1 cellular context compared by ENCODE assay signal in the genomic region with DNA sequence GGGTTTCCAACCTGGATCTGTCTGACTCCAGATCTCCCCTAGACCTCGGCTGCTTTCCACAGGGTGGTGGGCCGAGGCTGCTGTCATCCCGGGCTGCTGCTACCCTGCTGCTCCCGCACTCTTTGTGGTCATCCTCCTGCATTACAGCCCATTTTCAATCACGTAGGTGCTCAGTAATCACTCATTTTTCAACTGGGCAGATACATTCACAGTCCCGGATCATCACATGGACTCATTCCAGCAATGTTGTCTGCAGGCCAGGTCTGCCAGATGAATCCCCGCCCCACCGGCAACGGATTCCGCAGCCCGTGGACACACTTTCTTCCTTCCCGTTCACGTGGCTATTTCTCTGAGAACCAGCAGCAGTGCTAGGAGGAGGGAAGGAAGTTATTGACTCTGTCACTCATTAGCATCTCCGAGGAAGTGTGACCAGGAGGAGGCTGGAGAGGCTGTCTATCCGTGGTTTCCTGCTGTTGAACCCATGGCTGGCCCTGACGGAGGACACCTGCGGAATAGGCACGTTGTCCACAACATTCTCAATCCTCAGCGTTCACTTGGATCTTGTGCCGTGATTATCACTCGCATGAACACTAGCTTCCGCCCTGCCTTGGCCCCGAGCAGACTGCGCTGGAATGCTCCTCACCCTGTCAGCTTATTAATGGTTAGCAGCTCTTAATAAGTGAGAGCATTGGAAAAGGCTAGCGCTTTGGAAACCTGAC.
TF ChIP-seq lines count a peak whose summit lies in the region.

No MANE protein-coding gene starts in this region.

TF ChIP-seq in HepG2, 621 proteins besides CTCF, POLR2A, EP300 and RAD21 (continued from another document and continues in another):
- TF ChIP-seq, protein P1, sequence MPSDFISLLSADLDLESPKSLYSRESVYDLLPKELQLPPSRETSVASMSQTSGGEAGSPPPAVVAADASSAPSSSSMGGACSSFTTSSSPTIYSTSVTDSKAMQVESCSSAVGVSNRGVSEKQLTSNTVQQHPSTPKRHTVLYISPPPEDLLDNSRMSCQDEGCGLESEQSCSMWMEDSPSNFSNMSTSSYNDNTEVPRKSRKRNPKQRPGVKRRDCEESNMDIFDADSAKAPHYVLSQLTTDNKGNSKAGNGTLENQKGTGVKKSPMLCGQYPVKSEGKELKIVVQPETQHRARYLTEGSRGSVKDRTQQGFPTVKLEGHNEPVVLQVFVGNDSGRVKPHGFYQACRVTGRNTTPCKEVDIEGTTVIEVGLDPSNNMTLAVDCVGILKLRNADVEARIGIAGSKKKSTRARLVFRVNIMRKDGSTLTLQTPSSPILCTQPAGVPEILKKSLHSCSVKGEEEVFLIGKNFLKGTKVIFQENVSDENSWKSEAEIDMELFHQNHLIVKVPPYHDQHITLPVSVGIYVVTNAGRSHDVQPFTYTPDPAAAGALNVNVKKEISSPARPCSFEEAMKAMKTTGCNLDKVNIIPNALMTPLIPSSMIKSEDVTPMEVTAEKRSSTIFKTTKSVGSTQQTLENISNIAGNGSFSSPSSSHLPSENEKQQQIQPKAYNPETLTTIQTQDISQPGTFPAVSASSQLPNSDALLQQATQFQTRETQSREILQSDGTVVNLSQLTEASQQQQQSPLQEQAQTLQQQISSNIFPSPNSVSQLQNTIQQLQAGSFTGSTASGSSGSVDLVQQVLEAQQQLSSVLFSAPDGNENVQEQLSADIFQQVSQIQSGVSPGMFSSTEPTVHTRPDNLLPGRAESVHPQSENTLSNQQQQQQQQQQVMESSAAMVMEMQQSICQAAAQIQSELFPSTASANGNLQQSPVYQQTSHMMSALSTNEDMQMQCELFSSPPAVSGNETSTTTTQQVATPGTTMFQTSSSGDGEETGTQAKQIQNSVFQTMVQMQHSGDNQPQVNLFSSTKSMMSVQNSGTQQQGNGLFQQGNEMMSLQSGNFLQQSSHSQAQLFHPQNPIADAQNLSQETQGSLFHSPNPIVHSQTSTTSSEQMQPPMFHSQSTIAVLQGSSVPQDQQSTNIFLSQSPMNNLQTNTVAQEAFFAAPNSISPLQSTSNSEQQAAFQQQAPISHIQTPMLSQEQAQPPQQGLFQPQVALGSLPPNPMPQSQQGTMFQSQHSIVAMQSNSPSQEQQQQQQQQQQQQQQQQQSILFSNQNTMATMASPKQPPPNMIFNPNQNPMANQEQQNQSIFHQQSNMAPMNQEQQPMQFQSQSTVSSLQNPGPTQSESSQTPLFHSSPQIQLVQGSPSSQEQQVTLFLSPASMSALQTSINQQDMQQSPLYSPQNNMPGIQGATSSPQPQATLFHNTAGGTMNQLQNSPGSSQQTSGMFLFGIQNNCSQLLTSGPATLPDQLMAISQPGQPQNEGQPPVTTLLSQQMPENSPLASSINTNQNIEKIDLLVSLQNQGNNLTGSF (CRISPR knock-in tag; IDR thresholded peaks at IDR 0.05) = 0 out of 2 replicates have a peak, but pooled peaks have one; percentile 47
- TF ChIP-seq SP140L (CRISPR knock-in tag; IDR thresholded peaks at IDR 0.05; ENCODE audit: borderline replicate concordance) = no peak
- no peak for TF ChIP-seq SNAI1 (CRISPR knock-in tag; IDR thresholded peaks at IDR 0.05; ENCODE audit: borderline replicate concordance)
- TF ChIP-seq SALL1 (CRISPR knock-in tag; IDR thresholded peaks at IDR 0.05) = 0 out of 2 replicates have a peak, but pooled peaks have one; percentile 3
- no peak for TF ChIP-seq SAFB2 (CRISPR knock-in tag; IDR thresholded peaks at IDR 0.05; ENCODE audit: borderline replicate concordance, low read depth)
- no peak for TF ChIP-seq MED1 (CRISPR knock-in tag; IDR thresholded peaks at IDR 0.05)
- TF ChIP-seq, protein P2, sequence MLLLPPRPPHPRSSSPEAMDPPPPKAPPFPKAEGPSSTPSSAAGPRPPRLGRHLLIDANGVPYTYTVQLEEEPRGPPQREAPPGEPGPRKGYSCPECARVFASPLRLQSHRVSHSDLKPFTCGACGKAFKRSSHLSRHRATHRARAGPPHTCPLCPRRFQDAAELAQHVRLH (CRISPR knock-in tag; IDR thresholded peaks at IDR 0.05; ENCODE audit: borderline replicate concordance, low read depth) = 0 out of 2 replicates have a peak, but pooled peaks have one; percentile 30
- TF ChIP-seq, protein P3, sequence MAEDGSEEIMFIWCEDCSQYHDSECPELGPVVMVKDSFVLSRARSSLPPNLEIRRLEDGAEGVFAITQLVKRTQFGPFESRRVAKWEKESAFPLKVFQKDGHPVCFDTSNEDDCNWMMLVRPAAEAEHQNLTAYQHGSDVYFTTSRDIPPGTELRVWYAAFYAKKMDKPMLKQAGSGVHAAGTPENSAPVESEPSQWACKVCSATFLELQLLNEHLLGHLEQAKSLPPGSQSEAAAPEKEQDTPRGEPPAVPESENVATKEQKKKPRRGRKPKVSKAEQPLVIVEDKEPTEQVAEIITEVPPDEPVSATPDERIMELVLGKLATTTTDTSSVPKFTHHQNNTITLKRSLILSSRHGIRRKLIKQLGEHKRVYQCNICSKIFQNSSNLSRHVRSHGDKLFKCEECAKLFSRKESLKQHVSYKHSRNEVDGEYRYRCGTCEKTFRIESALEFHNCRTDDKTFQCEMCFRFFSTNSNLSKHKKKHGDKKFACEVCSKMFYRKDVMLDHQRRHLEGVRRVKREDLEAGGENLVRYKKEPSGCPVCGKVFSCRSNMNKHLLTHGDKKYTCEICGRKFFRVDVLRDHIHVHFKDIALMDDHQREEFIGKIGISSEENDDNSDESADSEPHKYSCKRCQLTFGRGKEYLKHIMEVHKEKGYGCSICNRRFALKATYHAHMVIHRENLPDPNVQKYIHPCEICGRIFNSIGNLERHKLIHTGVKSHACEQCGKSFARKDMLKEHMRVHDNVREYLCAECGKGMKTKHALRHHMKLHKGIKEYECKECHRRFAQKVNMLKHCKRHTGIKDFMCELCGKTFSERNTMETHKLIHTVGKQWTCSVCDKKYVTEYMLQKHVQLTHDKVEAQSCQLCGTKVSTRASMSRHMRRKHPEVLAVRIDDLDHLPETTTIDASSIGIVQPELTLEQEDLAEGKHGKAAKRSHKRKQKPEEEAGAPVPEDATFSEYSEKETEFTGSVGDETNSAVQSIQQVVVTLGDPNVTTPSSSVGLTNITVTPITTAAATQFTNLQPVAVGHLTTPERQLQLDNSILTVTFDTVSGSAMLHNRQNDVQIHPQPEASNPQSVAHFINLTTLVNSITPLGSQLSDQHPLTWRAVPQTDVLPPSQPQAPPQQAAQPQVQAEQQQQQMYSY (CRISPR knock-in tag; IDR thresholded peaks at IDR 0.05) = no peak
- no peak for TF ChIP-seq TCF7L2 (IDR thresholded peaks at IDR 0.05; ENCODE audit: low read depth, low read length)
- TF ChIP-seq, protein P4, sequence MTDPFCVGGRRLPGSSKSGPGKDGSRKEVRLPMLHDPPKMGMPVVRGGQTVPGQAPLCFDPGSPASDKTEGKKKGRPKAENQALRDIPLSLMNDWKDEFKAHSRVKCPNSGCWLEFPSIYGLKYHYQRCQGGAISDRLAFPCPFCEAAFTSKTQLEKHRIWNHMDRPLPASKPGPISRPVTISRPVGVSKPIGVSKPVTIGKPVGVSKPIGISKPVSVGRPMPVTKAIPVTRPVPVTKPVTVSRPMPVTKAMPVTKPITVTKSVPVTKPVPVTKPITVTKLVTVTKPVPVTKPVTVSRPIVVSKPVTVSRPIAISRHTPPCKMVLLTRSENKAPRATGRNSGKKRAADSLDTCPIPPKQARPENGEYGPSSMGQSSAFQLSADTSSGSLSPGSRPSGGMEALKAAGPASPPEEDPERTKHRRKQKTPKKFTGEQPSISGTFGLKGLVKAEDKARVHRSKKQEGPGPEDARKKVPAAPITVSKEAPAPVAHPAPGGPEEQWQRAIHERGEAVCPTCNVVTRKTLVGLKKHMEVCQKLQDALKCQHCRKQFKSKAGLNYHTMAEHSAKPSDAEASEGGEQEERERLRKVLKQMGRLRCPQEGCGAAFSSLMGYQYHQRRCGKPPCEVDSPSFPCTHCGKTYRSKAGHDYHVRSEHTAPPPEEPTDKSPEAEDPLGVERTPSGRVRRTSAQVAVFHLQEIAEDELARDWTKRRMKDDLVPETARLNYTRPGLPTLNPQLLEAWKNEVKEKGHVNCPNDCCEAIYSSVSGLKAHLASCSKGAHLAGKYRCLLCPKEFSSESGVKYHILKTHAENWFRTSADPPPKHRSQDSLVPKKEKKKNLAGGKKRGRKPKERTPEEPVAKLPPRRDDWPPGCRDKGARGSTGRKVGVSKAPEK (CRISPR knock-in tag; IDR thresholded peaks at IDR 0.05; ENCODE audit: borderline replicate concordance) = 0 out of 2 replicates have a peak, but pooled peaks have one; percentile 66
- TF ChIP-seq ZNF30 (CRISPR knock-in tag; IDR thresholded peaks at IDR 0.05) = no peak
- TF ChIP-seq ZBTB7A (CRISPR knock-in tag; IDR thresholded peaks at IDR 0.05) = no peak
- TF ChIP-seq ZNF564 (CRISPR knock-in tag; IDR thresholded peaks at IDR 0.05) = no peak
- TF ChIP-seq, protein P5, sequence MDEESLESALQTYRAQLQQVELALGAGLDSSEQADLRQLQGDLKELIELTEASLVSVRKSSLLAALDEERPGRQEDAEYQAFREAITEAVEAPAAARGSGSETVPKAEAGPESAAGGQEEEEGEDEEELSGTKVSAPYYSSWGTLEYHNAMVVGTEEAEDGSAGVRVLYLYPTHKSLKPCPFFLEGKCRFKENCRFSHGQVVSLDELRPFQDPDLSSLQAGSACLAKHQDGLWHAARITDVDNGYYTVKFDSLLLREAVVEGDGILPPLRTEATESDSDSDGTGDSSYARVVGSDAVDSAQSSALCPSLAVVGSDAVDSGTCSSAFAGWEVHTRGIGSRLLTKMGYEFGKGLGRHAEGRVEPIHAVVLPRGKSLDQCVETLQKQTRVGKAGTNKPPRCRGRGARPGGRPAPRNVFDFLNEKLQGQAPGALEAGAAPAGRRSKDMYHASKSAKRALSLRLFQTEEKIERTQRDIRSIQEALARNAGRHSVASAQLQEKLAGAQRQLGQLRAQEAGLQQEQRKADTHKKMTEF (CRISPR knock-in tag; IDR thresholded peaks at IDR 0.05) = peak; percentile 48; the same call in 1 of the 2 replicates
- TF ChIP-seq ZMYM2 (CRISPR knock-in tag; IDR thresholded peaks at IDR 0.05) = 0 out of 2 replicates have a peak, but pooled peaks have one; percentile 10
- no peak for TF ChIP-seq SMAD1 (CRISPR knock-in tag; IDR thresholded peaks at IDR 0.05; ENCODE audit: borderline replicate concordance, low read depth)
- no peak for TF ChIP-seq TCF7 (IDR thresholded peaks at IDR 0.05; ENCODE audit: low read depth)
- TF ChIP-seq HNF4A (CRISPR knock-in tag; IDR thresholded peaks at IDR 0.05) = no peak
- no peak for TF ChIP-seq ZNF547 (CRISPR knock-in tag; IDR thresholded peaks at IDR 0.05)
- peak; percentile 27; the same call in 1 of the 2 replicates for TF ChIP-seq MYC (CRISPR knock-in tag; IDR thresholded peaks at IDR 0.05; ENCODE audit: borderline replicate concordance)
- TF ChIP-seq RCOR2 (CRISPR knock-in tag; IDR thresholded peaks at IDR 0.05) = no peak; the same call in 1 of the 2 replicates
- no peak for TF ChIP-seq MTF1 (CRISPR knock-in tag; IDR thresholded peaks at IDR 0.05)
- no peak for TF ChIP-seq ZFYVE20 (CRISPR knock-in tag; IDR thresholded peaks at IDR 0.05; ENCODE audit: borderline replicate concordance, low read depth)
- TF ChIP-seq TP53 (CRISPR knock-in tag; conservative IDR thresholded peaks at IDR 0.05) = no peak
- 0 out of 2 replicates have a peak, but pooled peaks have one; percentile 12 for TF ChIP-seq MTA1 (CRISPR knock-in tag; IDR thresholded peaks at IDR 0.05; ENCODE audit: borderline replicate concordance)
- TF ChIP-seq ZNF432 (CRISPR knock-in tag; IDR thresholded peaks at IDR 0.05; ENCODE audit: borderline replicate concordance) = no peak
- no peak for TF ChIP-seq RBM22 (optimal IDR thresholded peaks at IDR 0.05; ENCODE audit: low read length)
- no peak for TF ChIP-seq JUN (CRISPR knock-in tag; IDR thresholded peaks at IDR 0.05)
- no peak for TF ChIP-seq BRD4 (CRISPR knock-in tag; IDR thresholded peaks at IDR 0.05)
- 0 out of 2 replicates have a peak, but pooled peaks have one; percentile 11 for TF ChIP-seq TAF1 (CRISPR knock-in tag; IDR thresholded peaks at IDR 0.05)
- TF ChIP-seq ZNF20 (CRISPR knock-in tag; IDR thresholded peaks at IDR 0.05) = no peak
- TF ChIP-seq ZNF224 (CRISPR knock-in tag; IDR thresholded peaks at IDR 0.05) = 0 out of 2 replicates have a peak, but pooled peaks have one; percentile 57
- TF ChIP-seq, protein P6, sequence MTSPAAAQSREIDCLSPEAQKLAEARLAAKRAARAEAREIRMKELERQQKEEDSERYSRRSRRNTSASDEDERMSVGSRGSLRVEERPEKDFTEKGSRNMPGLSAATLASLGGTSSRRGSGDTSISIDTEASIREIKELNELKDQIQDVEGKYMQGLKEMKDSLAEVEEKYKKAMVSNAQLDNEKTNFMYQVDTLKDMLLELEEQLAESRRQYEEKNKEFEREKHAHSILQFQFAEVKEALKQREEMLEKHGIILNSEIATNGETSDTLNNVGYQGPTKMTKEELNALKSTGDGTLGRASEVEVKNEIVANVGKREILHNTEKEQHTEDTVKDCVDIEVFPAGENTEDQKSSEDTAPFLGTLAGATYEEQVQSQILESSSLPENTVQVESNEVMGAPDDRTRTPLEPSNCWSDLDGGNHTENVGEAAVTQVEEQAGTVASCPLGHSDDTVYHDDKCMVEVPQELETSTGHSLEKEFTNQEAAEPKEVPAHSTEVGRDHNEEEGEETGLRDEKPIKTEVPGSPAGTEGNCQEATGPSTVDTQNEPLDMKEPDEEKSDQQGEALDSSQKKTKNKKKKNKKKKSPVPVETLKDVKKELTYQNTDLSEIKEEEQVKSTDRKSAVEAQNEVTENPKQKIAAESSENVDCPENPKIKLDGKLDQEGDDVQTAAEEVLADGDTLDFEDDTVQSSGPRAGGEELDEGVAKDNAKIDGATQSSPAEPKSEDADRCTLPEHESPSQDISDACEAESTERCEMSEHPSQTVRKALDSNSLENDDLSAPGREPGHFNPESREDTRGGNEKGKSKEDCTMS (CRISPR knock-in tag; conservative IDR thresholded peaks at IDR 0.05) = no peak
- peak; percentile 37; the same call in 1 of the 2 replicates for TF ChIP-seq ZNF768 (CRISPR knock-in tag; IDR thresholded peaks at IDR 0.05)
- no peak for TF ChIP-seq KDM5A (IDR thresholded peaks at IDR 0.05; ENCODE audit: borderline replicate concordance, low read length)
- peak; percentile 28 for TF ChIP-seq TEAD3 (CRISPR knock-in tag; optimal IDR thresholded peaks at IDR 0.05; ENCODE audit: borderline replicate concordance)
- TF ChIP-seq MEIS2 (CRISPR knock-in tag; IDR thresholded peaks at IDR 0.05) = no peak
- TF ChIP-seq ZNF101 (CRISPR knock-in tag; IDR thresholded peaks at IDR 0.05; ENCODE audit: borderline replicate concordance, low read depth) = no peak
- no peak for TF ChIP-seq ZNF136 (CRISPR knock-in tag; IDR thresholded peaks at IDR 0.05; ENCODE audit: low read depth)
- no peak for TF ChIP-seq ELF1 (CRISPR knock-in tag; IDR thresholded peaks at IDR 0.05)
- no peak for TF ChIP-seq ZNF713 (CRISPR knock-in tag; IDR thresholded peaks at IDR 0.05)
- no peak for TF ChIP-seq SRSF1 (optimal IDR thresholded peaks at IDR 0.05; ENCODE audit: low read depth, low read length)
